In genomic region chr5:116486588-116486987, GRCh38 we compare ENCODE assay signal across 1 cellular context.
TF ChIP-seq lines count a peak whose summit lies in the region.

No MANE protein-coding gene starts in this region.

TF ChIP-seq in GM23338, 12 proteins besides CTCF, POLR2A, EP300 and RAD21:
- TF ChIP-seq ZNF331 (CRISPR knock-in tag; IDR thresholded peaks at IDR 0.05; ENCODE audit: low read depth) (no peak), ZNF462 (CRISPR knock-in tag; IDR thresholded peaks at IDR 0.05) (no peak), NANOG (IDR thresholded peaks at IDR 0.05; ENCODE audit: borderline replicate concordance) (no peak), ZNF114 (CRISPR knock-in tag; IDR thresholded peaks at IDR 0.05) (no peak), EZH2phosphoT487 (IDR thresholded peaks at IDR 0.05; ENCODE audit: unreplicated experiment) (no peak), ETS1 (IDR thresholded peaks at IDR 0.05) (no peak), POLR2AphosphoS5 (IDR thresholded peaks at IDR 0.05; ENCODE audit: low read depth) (no peak), JUNB (IDR thresholded peaks at IDR 0.05; ENCODE audit: unreplicated experiment) (no peak), STAT1 (IDR thresholded peaks at IDR 0.05; ENCODE audit: unreplicated experiment) (no peak), REST (IDR thresholded peaks at IDR 0.05; ENCODE audit: unreplicated experiment) (no peak), EZH2 (IDR thresholded peaks at IDR 0.05; ENCODE audit: low read depth, unreplicated experiment) (no peak), CREB1 (CRISPR knock-in tag; IDR thresholded peaks at IDR 0.05; ENCODE audit: low read depth) (no peak)
